Comparison of ENCODE assay signal across 1 cellular context in genomic region chr12:3152892-3153291, GRCh38.
TF ChIP-seq lines count a peak whose summit lies in the region.

No MANE protein-coding gene starts in this region.

TF ChIP-seq in H1, 55 proteins besides CTCF, POLR2A, EP300 and RAD21:
- TF ChIP-seq RNF2 (IDR thresholded peaks at IDR 0.05; ENCODE audit: borderline replicate concordance, low read depth, low read length, missing control alignments, poor library complexity, severe bottlenecking): no peak
- TF ChIP-seq, protein P1, sequence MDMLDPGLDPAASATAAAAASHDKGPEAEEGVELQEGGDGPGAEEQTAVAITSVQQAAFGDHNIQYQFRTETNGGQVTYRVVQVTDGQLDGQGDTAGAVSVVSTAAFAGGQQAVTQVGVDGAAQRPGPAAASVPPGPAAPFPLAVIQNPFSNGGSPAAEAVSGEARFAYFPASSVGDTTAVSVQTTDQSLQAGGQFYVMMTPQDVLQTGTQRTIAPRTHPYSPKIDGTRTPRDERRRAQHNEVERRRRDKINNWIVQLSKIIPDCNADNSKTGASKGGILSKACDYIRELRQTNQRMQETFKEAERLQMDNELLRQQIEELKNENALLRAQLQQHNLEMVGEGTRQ (IDR thresholded peaks at IDR 0.05; ENCODE audit: low read length): no peak
- TF ChIP-seq HDAC2 (IDR thresholded peaks at IDR 0.05; ENCODE audit: borderline replicate concordance in 1 of 2, low read depth in 2 of 2, low read length in 2 of 2): no peak
- TF ChIP-seq POU5F1 (IDR thresholded peaks at IDR 0.05; ENCODE audit: low read depth, low read length): no peak
- TF ChIP-seq JUND (IDR thresholded peaks at IDR 0.05; ENCODE audit: low read length): no peak
- TF ChIP-seq SIX5 (IDR thresholded peaks at IDR 0.05; ENCODE audit: low read depth, low read length): no peak
- no peak for TF ChIP-seq POLR2AphosphoS5 (IDR thresholded peaks at IDR 0.05; ENCODE audit: low read depth, low read length)
- TF ChIP-seq CBX5 (IDR thresholded peaks at IDR 0.05; ENCODE audit: low read depth, low read length): no peak
- TF ChIP-seq, protein P2, sequence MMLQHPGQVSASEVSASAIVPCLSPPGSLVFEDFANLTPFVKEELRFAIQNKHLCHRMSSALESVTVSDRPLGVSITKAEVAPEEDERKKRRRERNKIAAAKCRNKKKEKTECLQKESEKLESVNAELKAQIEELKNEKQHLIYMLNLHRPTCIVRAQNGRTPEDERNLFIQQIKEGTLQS (IDR thresholded peaks at IDR 0.05; ENCODE audit: insufficient read depth, low read depth, low read length): no peak
